1 cellular context compared by ENCODE assay signal in genomic region chr14:24013654-24014514, GRCh38.
A peak's percentile ranks its signal among the peaks of the same experiment; 100 is the strongest.
TF ChIP-seq lines count a peak whose summit lies in the region.

No MANE protein-coding gene starts in this region.

TF ChIP-seq in HepG2, 621 proteins besides CTCF, POLR2A, EP300 and RAD21 (continues in another document):
- TF ChIP-seq ZBTB42 (CRISPR knock-in tag; IDR thresholded peaks at IDR 0.05) (0 out of 2 replicates have a peak, but pooled peaks have one; percentile 69), ARNT (IDR thresholded peaks at IDR 0.05) (no peak), ZEB1 (IDR thresholded peaks at IDR 0.05; ENCODE audit: insufficient replicate concordance, low read depth) (no peak), MAX (IDR thresholded peaks at IDR 0.05) (no peak; the same call in 1 of the 2 replicates), PHF8 (CRISPR knock-in tag; IDR thresholded peaks at IDR 0.05) (0 out of 2 replicates have a peak, but pooled peaks have one; percentile 21), IKZF5 (CRISPR knock-in tag; IDR thresholded peaks at IDR 0.05) (peak; percentile 82; the same call in 1 of the 2 replicates), GATA4 (IDR thresholded peaks at IDR 0.05; ENCODE audit: borderline replicate concordance, low read depth) (no peak), ZNF660 (CRISPR knock-in tag; IDR thresholded peaks at IDR 0.05; ENCODE audit: borderline replicate concordance, low read depth) (no peak), DMAP1 (CRISPR knock-in tag; IDR thresholded peaks at IDR 0.05) (0 out of 2 replicates have a peak, but pooled peaks have one; percentile 4), SOX6 (IDR thresholded peaks at IDR 0.05) (no peak), SOX6 (CRISPR knock-in tag; IDR thresholded peaks at IDR 0.05) (0 out of 2 replicates have a peak, but pooled peaks have one; percentile 30), ZNF510 (CRISPR knock-in tag; IDR thresholded peaks at IDR 0.05; ENCODE audit: low read depth) (0 out of 2 replicates have a peak, but pooled peaks have one; percentile 76), MTERF4 (CRISPR knock-in tag; IDR thresholded peaks at IDR 0.05) (no peak), SATB2 (CRISPR knock-in tag; IDR thresholded peaks at IDR 0.05) (0 out of 2 replicates have a peak, but pooled peaks have one; percentile 50), SMAD1 (CRISPR knock-in tag; IDR thresholded peaks at IDR 0.05; ENCODE audit: borderline replicate concordance, low read depth) (no peak), ZNF879 (CRISPR knock-in tag; IDR thresholded peaks at IDR 0.05) (no peak), FOSL2 (CRISPR knock-in tag; IDR thresholded peaks at IDR 0.05) (peak; percentile 48), ISX (CRISPR knock-in tag; conservative IDR thresholded peaks at IDR 0.05) (peak; percentile 51; the same call in 1 of the 2 replicates), FLYWCH1 (CRISPR knock-in tag; IDR thresholded peaks at IDR 0.05) (no peak), ZNF883 (CRISPR knock-in tag; IDR thresholded peaks at IDR 0.05; ENCODE audit: not compliant biosample characterization) (peak; percentile 37), MIXL1 (CRISPR knock-in tag; IDR thresholded peaks at IDR 0.05) (peak; percentile 93), NFATC3 (CRISPR knock-in tag; IDR thresholded peaks at IDR 0.05) (peak; percentile 94; the same call in 1 of the 2 replicates), TP53 (CRISPR knock-in tag; conservative IDR thresholded peaks at IDR 0.05) (peak; percentile 64; the same call in 1 of the 2 replicates), POLR2AphosphoS5 (IDR thresholded peaks at IDR 0.05; ENCODE audit: low read depth, low read length) (no peak), ZBTB26 (CRISPR knock-in tag; IDR thresholded peaks at IDR 0.05; ENCODE audit: borderline replicate concordance) (no peak), HNF1A (IDR thresholded peaks at IDR 0.05; ENCODE audit: low read depth) (no peak), HNF1A (CRISPR knock-in tag; IDR thresholded peaks at IDR 0.05; ENCODE audit: borderline replicate concordance) (0 out of 2 replicates have a peak, but pooled peaks have one; percentile 21), TARDBP (CRISPR knock-in tag; IDR thresholded peaks at IDR 0.05) (no peak; the same call in 1 of the 2 replicates), ZMYM4 (CRISPR knock-in tag; IDR thresholded peaks at IDR 0.05) (peak; percentile 67; the same call in 1 of the 2 replicates), ETS1 (CRISPR knock-in tag; IDR thresholded peaks at IDR 0.05) (peak; percentile 44; the same call in 1 of the 2 replicates), ZNF160 (CRISPR knock-in tag; IDR thresholded peaks at IDR 0.05) (no peak), ZBTB37 (CRISPR knock-in tag; IDR thresholded peaks at IDR 0.05) (no peak), MXI1 (IDR thresholded peaks at IDR 0.05; ENCODE audit: borderline replicate concordance, low read depth, low read length) (no peak), GABPB1 (CRISPR knock-in tag; IDR thresholded peaks at IDR 0.05) (peak; percentile 23; the same call in 1 of the 2 replicates), GATAD2A (CRISPR knock-in tag; IDR thresholded peaks at IDR 0.05) (peak; percentile 82), TMF1 (CRISPR knock-in tag; IDR thresholded peaks at IDR 0.05; ENCODE audit: low read depth) (no peak), ZNF552 (CRISPR knock-in tag; IDR thresholded peaks at IDR 0.05; ENCODE audit: borderline replicate concordance) (peak; percentile 85; the same call in 1 of the 2 replicates), SMC3 (IDR thresholded peaks at IDR 0.05; ENCODE audit: low read length) (peak; percentile 100), ZNF44 (CRISPR knock-in tag; IDR thresholded peaks at IDR 0.05) (peak; percentile 80; the same call in 1 of the 2 replicates), NPAS2 (CRISPR knock-in tag; IDR thresholded peaks at IDR 0.05; ENCODE audit: borderline replicate concordance) (no peak), RARG (CRISPR knock-in tag; IDR thresholded peaks at IDR 0.05; ENCODE audit: low read depth) (peak; percentile 42; the same call in 1 of the 2 replicates), HOXA9 (CRISPR knock-in tag; IDR thresholded peaks at IDR 0.05; ENCODE audit: borderline replicate concordance) (peak; percentile 61; the same call in 1 of the 2 replicates), RFXAP (CRISPR knock-in tag; IDR thresholded peaks at IDR 0.05; ENCODE audit: borderline replicate concordance) (peak; percentile 46; the same call in 1 of the 2 replicates), ZNF101 (CRISPR knock-in tag; IDR thresholded peaks at IDR 0.05; ENCODE audit: borderline replicate concordance, low read depth) (0 out of 2 replicates have a peak, but pooled peaks have one; percentile 2), SSRP1 (CRISPR knock-in tag; IDR thresholded peaks at IDR 0.05) (peak; percentile 94; the same call in 1 of the 2 replicates), ZNF605 (CRISPR knock-in tag; IDR thresholded peaks at IDR 0.05) (no peak; the same call in 1 of the 2 replicates), HNF4A (CRISPR knock-in tag; IDR thresholded peaks at IDR 0.05) (0 out of 2 replicates have a peak, but pooled peaks have one; percentile 36), RXRB (CRISPR knock-in tag; IDR thresholded peaks at IDR 0.05; ENCODE audit: borderline replicate concordance) (peak; percentile 74), CENPX (CRISPR knock-in tag; IDR thresholded peaks at IDR 0.05) (no peak), ZNF780A (CRISPR knock-in tag; IDR thresholded peaks at IDR 0.05) (0 out of 2 replicates have a peak, but pooled peaks have one; percentile 56), ZNF143 (CRISPR knock-in tag; IDR thresholded peaks at IDR 0.05) (0 out of 2 replicates have a peak, but pooled peaks have one; percentile 30), ZBTB43 (CRISPR knock-in tag; conservative IDR thresholded peaks at IDR 0.05) (0 out of 2 replicates have a peak, but pooled peaks have one; percentile 64), SOX5 (CRISPR knock-in tag; IDR thresholded peaks at IDR 0.05; ENCODE audit: borderline replicate concordance) (peak; percentile 46; the same call in 1 of the 2 replicates), ESRRA (CRISPR knock-in tag; IDR thresholded peaks at IDR 0.05; ENCODE audit: low read depth) (0 out of 2 replicates have a peak, but pooled peaks have one; percentile 31), TBX3 (IDR thresholded peaks at IDR 0.05; ENCODE audit: borderline replicate concordance) (0 out of 2 replicates have a peak, but pooled peaks have one; percentile 4), ZNF639 (CRISPR knock-in tag; conservative IDR thresholded peaks at IDR 0.05) (peak; percentile 51; the same call in 1 of the 2 replicates), JUN (CRISPR knock-in tag; IDR thresholded peaks at IDR 0.05) (no peak), NFE2L1 (CRISPR knock-in tag; IDR thresholded peaks at IDR 0.05; ENCODE audit: borderline replicate concordance) (no peak)
